ENCODE assay signal across 20 cellular contexts in the genomic region with DNA sequence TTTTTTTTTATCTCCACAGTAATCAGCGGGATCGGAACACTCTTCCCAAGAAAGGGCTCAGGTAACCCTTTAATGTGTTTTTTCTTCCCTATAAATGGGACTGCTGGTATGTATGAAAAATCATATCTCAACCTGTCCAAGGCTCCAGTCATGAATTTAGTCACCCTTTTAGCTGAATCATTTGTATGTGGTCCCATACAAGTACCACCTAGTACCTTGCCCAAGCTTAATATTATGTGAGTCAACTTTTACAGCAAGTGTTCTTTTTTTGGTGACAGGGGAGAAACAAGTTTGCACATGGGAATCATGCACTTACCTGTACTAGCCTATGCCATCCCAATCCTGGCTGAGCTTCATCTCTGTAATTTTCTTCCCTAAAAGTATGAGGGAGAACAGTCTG. TPM values are rescaled to one million over a fixed set of nuclear protein-coding genes. Genes with fewer than 3 reads are reported as not detected.
DNase-seq lines count a peak whose midpoint lies in the region; ATAC-seq and TF ChIP-seq lines count a peak whose summit lies in the region.
"Had no signal": no experiment of that assay in that cellular context is flagged by ENCODE, and none has a peak within 500 bp of the region (broad histone marks: within the 10 kb centered on the region; RNA-seq: fewer than 3 reads in every experiment).

No MANE protein-coding gene starts in this region.

- no peak for TF ChIP-seq EP300 in tibial nerve (IDR thresholded peaks at IDR 0.05)

- H3K9me3 Mint-ChIP-seq in chondrocyte (ENCODE audit: low read depth): no peaks in the 10 kb centered on the region
- no peaks in the 10 kb centered on the region for H3K9me3 Mint-ChIP-seq in activated CD4-positive, alpha-beta T cell treated with anti-CD3 and anti-CD28 coated beads, Interleukin-2, amount 10 ng/mL, durations not matched to agents 24 days and 14 days
- H3K9me3 Mint-ChIP-seq: CD8-positive, alpha-beta memory T cell had no signal

- H3K27ac ChIP-seq in left ventricle myocardium inferior (replicated peaks): peak overlapping the region; percentile 78
- peak overlapping the region; percentile 27 for H3K27ac ChIP-seq in osteoblast (ENCODE audit: low read depth, low read length)
- no peak overlapping the region for H3K27ac ChIP-seq in WERI-Rb-1
- no peak overlapping the region for H3K27ac ChIP-seq in tibial nerve
- H3K27ac ChIP-seq: C4-2B, KMS-11 had no signal

- no peaks in the 10 kb centered on the region for H3K27me3 ChIP-seq in left ventricle myocardium inferior (ENCODE audit: low read depth)
- H3K27me3 ChIP-seq in osteoblast (ENCODE audit: insufficient read depth, low read length): no peaks in the 10 kb centered on the region
- no peaks in the 10 kb centered on the region for H3K27me3 ChIP-seq in WERI-Rb-1 (ENCODE audit: insufficient read depth, low read depth, severe bottlenecking)
- no peaks in the 10 kb centered on the region for H3K27me3 ChIP-seq in tibial nerve

- H3K4me2 ChIP-seq in osteoblast (ENCODE audit: insufficient read depth, low read length): no peak overlapping the region
- H3K4me2 ChIP-seq: GM23338, KMS-11 had no signal

- TF ChIP-seq POLR2A in tibial nerve (IDR thresholded peaks at IDR 0.05): no peak

- H3K27me3 Mint-ChIP-seq in chondrocyte (ENCODE audit: low read depth): no peaks in the 10 kb centered on the region
- peaks cover 2% of the 10 kb centered on the region for H3K27me3 Mint-ChIP-seq in activated CD4-positive, alpha-beta T cell treated with anti-CD3 and anti-CD28 coated beads, Interleukin-2, amount 10 ng/mL, durations not matched to agents 24 days and 14 days
- H3K27me3 Mint-ChIP-seq: CD8-positive, alpha-beta memory T cell had no signal

- H3K79me2 ChIP-seq in osteoblast (ENCODE audit: insufficient read depth, low read length): peaks cover 27% of the 10 kb centered on the region

- intact Hi-C loops in left ventricle myocardium inferior (cut with micrococcal nuclease): no loop called here
- intact Hi-C loops in left ventricle myocardium superior (cut with micrococcal nuclease): no loop called here
- intact Hi-C loops in activated CD4-positive, alpha-beta T cell treated with anti-CD3 and anti-CD28 coated beads, Interleukin-2, amount 10 ng/mL, durations not matched to agents 24 days and 14 days (cut with micrococcal nuclease): no loop called here

- peaks cover 81% of the 10 kb centered on the region for H3K36me3 Mint-ChIP-seq in chondrocyte (ENCODE audit: low read depth)
- H3K36me3 Mint-ChIP-seq in activated CD4-positive, alpha-beta T cell treated with anti-CD3 and anti-CD28 coated beads, Interleukin-2, amount 10 ng/mL, durations not matched to agents 24 days and 14 days (ENCODE audit: low read depth): no peaks in the 10 kb centered on the region

- H3K27ac Mint-ChIP-seq in chondrocyte (ENCODE audit: unreplicated experiment): peak overlapping the region; percentile 9
- no peak overlapping the region for H3K27ac Mint-ChIP-seq in activated CD4-positive, alpha-beta T cell treated with anti-CD3 and anti-CD28 coated beads, Interleukin-2, amount 10 ng/mL, durations not matched to agents 24 days and 14 days
- H3K27ac Mint-ChIP-seq: CD8-positive, alpha-beta memory T cell; GM23338 had no signal

- H3K4me3 ChIP-seq in left ventricle myocardium inferior (no peak overlapping the region), osteoblast (ENCODE audit: insufficient read depth, low read length) (no peak overlapping the region), WERI-Rb-1 (ENCODE audit: low read depth, low read length) (no peak overlapping the region), tibial nerve (no peak overlapping the region)
- H3K4me3 ChIP-seq: GM23338, HAP-1 had no signal

- peaks cover 92% of the 10 kb centered on the region for H3K36me3 ChIP-seq in left ventricle myocardium inferior
- H3K36me3 ChIP-seq in osteoblast (ENCODE audit: insufficient read depth, low read length): peaks cover 91% of the 10 kb centered on the region
- peaks cover 96% of the 10 kb centered on the region for H3K36me3 ChIP-seq in WERI-Rb-1
- peaks cover 2 to 84% (median 7%) of the 10 kb centered on the region in 3 donors for H3K36me3 ChIP-seq in tibial nerve

- H3K4me3 Mint-ChIP-seq in chondrocyte (ENCODE audit: unreplicated experiment): no peak overlapping the region
- H3K4me3 Mint-ChIP-seq in activated CD4-positive, alpha-beta T cell treated with anti-CD3 and anti-CD28 coated beads, Interleukin-2, amount 10 ng/mL, durations not matched to agents 24 days and 14 days: no peak overlapping the region
- H3K4me3 Mint-ChIP-seq: CD8-positive, alpha-beta memory T cell; GM23338 had no signal

- no peaks in the 10 kb centered on the region for H4K20me1 ChIP-seq in osteoblast (ENCODE audit: insufficient read depth, low read length)

- H3K4me1 ChIP-seq in left ventricle myocardium inferior: peaks cover 99% of the 10 kb centered on the region
- H3K4me1 ChIP-seq in osteoblast (ENCODE audit: insufficient read depth, low read length): peaks cover 34% of the 10 kb centered on the region
- peaks cover 0 to 37% (median 5%) of the 10 kb centered on the region in 4 donors for H3K4me1 ChIP-seq in tibial nerve
- H3K4me1 ChIP-seq: HAP-1 had no signal

- no peak for TF ChIP-seq CTCF in left ventricle myocardium inferior (IDR thresholded peaks at IDR 0.05; ENCODE audit: borderline replicate concordance)
- TF ChIP-seq CTCF in chondrocyte (IDR thresholded peaks at IDR 0.05): no peak
- no peak for TF ChIP-seq CTCF in osteoblast (IDR thresholded peaks at IDR 0.05; ENCODE audit: extremely low read depth, low read depth, low read length)
- TF ChIP-seq CTCF in WERI-Rb-1 (IDR thresholded peaks at IDR 0.05; ENCODE audit: low read depth, low read length): no peak
- no peak for TF ChIP-seq CTCF in tibial nerve (IDR thresholded peaks at IDR 0.05)

- ATAC-seq in left ventricle myocardium superior: no peak
- ATAC-seq: GM23338 had no signal

- WGBS in tibial nerve, 2 donors: 88 to 90% methylated on average over 2 of the region's 2 CpGs

- DNase-seq in left ventricle myocardium inferior (no peak), left ventricle myocardium superior (no peak), chondrocyte (ENCODE audit: low spot score) (no peak), osteoblast (ENCODE audit: insufficient read length, low spot score, missing footprints) (no peak), WERI-Rb-1 (no peak), tibial nerve (ENCODE audit: low spot score in 2 of 2) (no peak)
- DNase-seq in activated CD4-positive, alpha-beta T cell treated with anti-CD3 and anti-CD28 coated beads, Interleukin-2, amount 10 ng/mL, durations not matched to agents 24 days and 14 days: no peak
- DNase-seq: Calu3; CD8-positive, alpha-beta memory T cell; DMS153; IMR-90; NCI-H1105; NCI-H2029 treated with DMSO at 0.1 percent for 48 hours; NCI-H226; NCI-H510A treated with DMSO at 0.1 percent for 48 hours; NCI-H748 treated with DMSO at 0.1 percent for 48 hours had no signal

- peaks cover 53% of the 10 kb centered on the region for H3K4me1 Mint-ChIP-seq in chondrocyte (ENCODE audit: low read depth)
- peaks cover 2% of the 10 kb centered on the region for H3K4me1 Mint-ChIP-seq in activated CD4-positive, alpha-beta T cell treated with anti-CD3 and anti-CD28 coated beads, Interleukin-2, amount 10 ng/mL, durations not matched to agents 24 days and 14 days
- H3K4me1 Mint-ChIP-seq: CD8-positive, alpha-beta memory T cell; GM23338 had no signal

- no peak overlapping the region for H2AFZ ChIP-seq in osteoblast (ENCODE audit: low read length)
- H2AFZ ChIP-seq: GM23338 had no signal

- H3K9me3 ChIP-seq in left ventricle myocardium inferior (replicated peaks): no peaks in the 10 kb centered on the region
- no peaks in the 10 kb centered on the region for H3K9me3 ChIP-seq in osteoblast (ENCODE audit: low read depth, low read length)
- no peaks in the 10 kb centered on the region for H3K9me3 ChIP-seq in WERI-Rb-1 (ENCODE audit: severe bottlenecking)
- no peaks in the 10 kb centered on the region for H3K9me3 ChIP-seq in tibial nerve
- H3K9me3 ChIP-seq: HAP-1 had no signal

RNA-seq across cellular contexts. Expression of a gene that starts 43.7 kb away (rescaled TPM):
- total RNA-seq in left ventricle myocardium inferior: 20.1 TPM
- 22.1 TPM for total RNA-seq in left ventricle myocardium superior
- total RNA-seq in chondrocyte: 47.1 to 69.5 TPM (median 48.2 TPM) in 3 replicates
- total RNA-seq in osteoblast: 26.1 and 26.8 TPM in 2 replicates
- 66.3 and 75.5 TPM in 2 replicates for total RNA-seq in activated CD4-positive, alpha-beta T cell treated with anti-CD3 and anti-CD28 coated beads, Interleukin-2, amount 10 ng/mL, durations not matched to agents 24 days and 14 days
- 10 to 100 TPM; 13.3 to 22.1 (median 15.3) TPM for total RNA-seq in tibial nerve

Comparison
In these comparisons a context has a peak if more than half of its experiments do, and no peak if none do; other contexts are left out.
1. H3K27ac ChIP-seq: peak in left ventricle myocardium inferior (single experiment) and osteoblast (single experiment); none in WERI-Rb-1 (single experiment) and tibial nerve (0 of 4).